9 cellular contexts compared by ENCODE assay signal in the genomic region with DNA sequence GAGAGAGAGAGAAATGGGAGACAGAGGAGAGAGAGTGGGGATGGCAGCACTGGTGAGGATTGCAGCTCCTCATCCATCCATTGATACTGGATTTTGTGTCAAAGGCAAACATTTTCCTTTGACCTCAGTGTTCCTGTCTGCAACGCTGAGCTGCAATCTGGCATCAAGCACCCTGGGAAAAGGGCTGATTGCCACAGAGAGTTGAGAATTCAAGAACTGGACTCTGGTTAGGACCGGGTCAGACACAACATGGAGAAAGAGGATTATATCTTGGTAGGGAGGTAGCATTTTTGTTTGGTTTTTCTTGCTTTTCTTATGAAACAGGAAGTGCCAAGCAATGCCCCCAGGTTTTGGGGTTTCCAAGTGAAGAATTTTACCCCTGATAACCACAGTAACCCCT.
DNase-seq lines count a peak whose midpoint lies in the region; ATAC-seq, FAIRE-seq and TF ChIP-seq lines count a peak whose summit lies in the region.
"Had no signal": no experiment of that assay in that cellular context is flagged by ENCODE, and none has a peak within 500 bp of the region (broad histone marks: within the 10 kb centered on the region; RNA-seq: fewer than 3 reads in every experiment).

No MANE protein-coding gene starts in this region.

- H3K79me2 ChIP-seq in astrocyte (ENCODE audit: insufficient read depth, low read length) (no peaks in the 10 kb centered on the region), smooth muscle cell (ENCODE audit: low read depth) (no peaks in the 10 kb centered on the region)

- H3K9ac ChIP-seq in astrocyte (ENCODE audit: low read length), result peak overlapping the region; percentile 65
- peak overlapping the region; percentile 76 for H3K9ac ChIP-seq in smooth muscle cell (ENCODE audit: low read depth)

- no peaks in the 10 kb centered on the region for H3K27me3 ChIP-seq in astrocyte (ENCODE audit: insufficient read depth, low read length)
- no peaks in the 10 kb centered on the region for H3K27me3 ChIP-seq in smooth muscle cell (ENCODE audit: low read depth)

- no peak for DNase-seq in GM12891 (ENCODE audit: insufficient read length, low spot score)
- peak; percentile 54 for DNase-seq in astrocyte (ENCODE audit: low read depth)
- DNase-seq in kidney tubule cell (ENCODE audit: low spot score), result peak; percentile 15
- DNase-seq in smooth muscle cell (lab: John Stamatoyannopoulos, UW; ENCODE audit: unreplicated experiment), result no peak
- no peak for DNase-seq in COLO668 (lab: John Stamatoyannopoulos, UW; ENCODE audit: unreplicated experiment)
- DNase-seq in UCSD-AML1 (lab: John Stamatoyannopoulos, UW; ENCODE audit: unreplicated experiment), result no peak
- no peak for DNase-seq in stimulated activated CD4-positive, alpha-beta T cell treated with anti-CD3 and anti-CD28 coated beads, Interleukin-12 subunit alpha, Interleukin-12 subunit beta, amount 100 ng/mL, for 4 hours

- FAIRE-seq in GM12891 (lab: Jason Lieb, UNC) (no peak), astrocyte (lab: Jason Lieb, UNC) (peak; percentile 54)

- H3K9me3 Mint-ChIP-seq in astrocyte (ENCODE audit: unreplicated experiment), result no peaks in the 10 kb centered on the region
- H3K9me3 Mint-ChIP-seq: stimulated activated effector memory CD8-positive, alpha-beta T cell treated with anti-CD3 and anti-CD28 coated beads, Interleukin-12 subunit alpha, Interleukin-12 subunit beta, amount 100 ng/mL, for 72 hours had no signal

- WGBS in smooth muscle cell (ENCODE audit: low lambda C conversion rate), result 89% methylated on average over 2 of the region's 2 CpGs

- H3F3A ChIP-seq in smooth muscle cell (ENCODE audit: low read depth), result peaks cover 15% of the 10 kb centered on the region

- TF ChIP-seq POLR2A in GM12891 (IDR thresholded peaks at IDR 0.05; ENCODE audit: low read depth, low read length), result no peak

- H3K27me3 Mint-ChIP-seq in astrocyte (ENCODE audit: low read depth, unreplicated experiment), result peaks cover 15% of the 10 kb centered on the region

- TF ChIP-seq CTCF in astrocyte (IDR thresholded peaks at IDR 0.05; ENCODE audit: insufficient read depth, low read depth, low read length), result no peak
- no peak for TF ChIP-seq CTCF in smooth muscle cell (IDR thresholded peaks at IDR 0.05; ENCODE audit: borderline replicate concordance, insufficient read depth, poor library complexity, severe bottlenecking)

- H3K4me1 ChIP-seq in astrocyte (ENCODE audit: insufficient read depth, low read length), result peaks cover 22% of the 10 kb centered on the region
- H3K4me1 ChIP-seq in smooth muscle cell (ENCODE audit: low read depth), result peaks cover 33% of the 10 kb centered on the region

- H3K4me3 Mint-ChIP-seq in astrocyte (ENCODE audit: unreplicated experiment), result no peak overlapping the region
- H3K4me3 Mint-ChIP-seq: stimulated activated effector memory CD8-positive, alpha-beta T cell treated with anti-CD3 and anti-CD28 coated beads, Interleukin-12 subunit alpha, Interleukin-12 subunit beta, amount 100 ng/mL, for 72 hours had no signal

- H3K36me3 Mint-ChIP-seq in astrocyte (ENCODE audit: low read depth, unreplicated experiment), result peaks cover 3% of the 10 kb centered on the region
- H3K36me3 Mint-ChIP-seq: stimulated activated effector memory CD8-positive, alpha-beta T cell treated with anti-CD3 and anti-CD28 coated beads, Interleukin-12 subunit alpha, Interleukin-12 subunit beta, amount 100 ng/mL, for 72 hours had no signal

- H3K4me1 Mint-ChIP-seq in astrocyte (ENCODE audit: low read depth, unreplicated experiment), result peaks cover 9% of the 10 kb centered on the region

- peak overlapping the region; percentile 88 for H3K27ac ChIP-seq in astrocyte (ENCODE audit: low read depth, low read length)
- peak overlapping the region; percentile 90 for H3K27ac ChIP-seq in smooth muscle cell (ENCODE audit: low read depth)

- ATAC-seq in GM19023 (IDR thresholded peaks at IDR 0.05; ENCODE audit: unreplicated experiment), result no peak

- H3K4me2 ChIP-seq in astrocyte (ENCODE audit: low read length), result peak overlapping the region; percentile 79
- H3K4me2 ChIP-seq in smooth muscle cell, result peak overlapping the region; percentile 71

- H2AFZ ChIP-seq in astrocyte (ENCODE audit: low read depth, low read length) (peak overlapping the region; percentile 64), smooth muscle cell (ENCODE audit: low read depth) (peak overlapping the region; percentile 40)

- H3K9me3 ChIP-seq in astrocyte (ENCODE audit: insufficient read depth, low read depth, low read length) (no peaks in the 10 kb centered on the region), smooth muscle cell (replicated peaks; ENCODE audit: low read depth) (no peaks in the 10 kb centered on the region)

- no peak overlapping the region for H3K27ac Mint-ChIP-seq in astrocyte (ENCODE audit: unreplicated experiment)
- H3K27ac Mint-ChIP-seq: stimulated activated effector memory CD8-positive, alpha-beta T cell treated with anti-CD3 and anti-CD28 coated beads, Interleukin-12 subunit alpha, Interleukin-12 subunit beta, amount 100 ng/mL, for 72 hours had no signal

- no peak overlapping the region for H3K4me3 ChIP-seq in astrocyte (ENCODE audit: insufficient read depth, low read depth, low read length)
- no peak overlapping the region for H3K4me3 ChIP-seq in smooth muscle cell

- H4K20me1 ChIP-seq in astrocyte (ENCODE audit: insufficient read depth, low read length) (no peaks in the 10 kb centered on the region), smooth muscle cell (ENCODE audit: low read depth) (no peaks in the 10 kb centered on the region)

- no peaks in the 10 kb centered on the region for H3K36me3 ChIP-seq in astrocyte (ENCODE audit: insufficient read depth, low read length)
- H3K36me3 ChIP-seq in smooth muscle cell (ENCODE audit: low read depth), result no peaks in the 10 kb centered on the region

TF ChIP-seq in GM12891, 5 proteins besides CTCF, POLR2A, EP300 and RAD21:
- TF ChIP-seq POLR2AphosphoS5 (IDR thresholded peaks at IDR 0.05; ENCODE audit: low read depth, low read length) (no peak), SPI1 (IDR thresholded peaks at IDR 0.05; ENCODE audit: low read depth, low read length) (peak; percentile 31), POU2F2 (IDR thresholded peaks at IDR 0.05; ENCODE audit: low read depth, low read length) (no peak)
TF ChIP-seq in GM12891: peak in this region for 1.

Comparison
In these comparisons a context has a peak if more than half of its experiments do, and no peak if none do; other contexts are left out.
1. DNase-seq: peak in astrocyte (single experiment) and kidney tubule cell (single experiment); none in GM12891 (single experiment), smooth muscle cell (single experiment), COLO668 (single experiment), UCSD-AML1 (single experiment) and stimulated activated CD4-positive, alpha-beta T cell treated with anti-CD3 and anti-CD28 coated beads, Interleukin-12 subunit alpha, Interleukin-12 subunit beta, amount 100 ng/mL, for 4 hours (single experiment).